In genomic region chr5:80761966-80762365, GRCh38 we compare ENCODE assay signal across 16 cellular contexts.
"Had no signal": no experiment of that assay in that cellular context is flagged by ENCODE, and none has a peak within 500 bp of the region (broad histone marks: within the 10 kb centered on the region; RNA-seq: fewer than 3 reads in every experiment).

No MANE protein-coding gene starts in this region.

- H3K9me3 ChIP-seq: ascending aorta, lower lobe of right lung, tibial artery had no signal

- H3K27ac ChIP-seq: ascending aorta, cardiac muscle cell, lower lobe of right lung, parathyroid adenoma, tibial artery had no signal

- H3K79me2 ChIP-seq: parathyroid adenoma had no signal

- H3K36me3 Mint-ChIP-seq: WTC11 had no signal

- H3K4me3 Mint-ChIP-seq: activated naive CD8-positive, alpha-beta T cell treated with anti-CD3 and anti-CD28 coated beads, Interleukin-2, amount 10 ng/mL, durations not matched to agents 7 days and 5 days; mesothelial cell of epicardium; T-helper 1 cell treated with Interleukin-12 subunit alpha and Interleukin-12 subunit beta and Interleukin-4 antibody, amounts not matched to agents 30 μg/mL and 1 μg/mL, for 36 hours; WTC11 had no signal

- H3K27me3 ChIP-seq: ascending aorta, cardiac muscle cell, tibial artery had no signal

- ATAC-seq: left cardiac atrium, SK-N-SH treated with all-trans-retinoic acid at 6 μM for 48 hours had no signal

- H3K27ac Mint-ChIP-seq: activated naive CD8-positive, alpha-beta T cell treated with anti-CD3 and anti-CD28 coated beads, Interleukin-2, amount 10 ng/mL, durations not matched to agents 7 days and 5 days; mesothelial cell of epicardium; T-helper 1 cell treated with Interleukin-12 subunit alpha and Interleukin-12 subunit beta and Interleukin-4 antibody, amounts not matched to agents 30 μg/mL and 1 μg/mL, for 36 hours; WTC11 had no signal

- H3K27me3 Mint-ChIP-seq: activated naive CD8-positive, alpha-beta T cell treated with anti-CD3 and anti-CD28 coated beads, Interleukin-2, amount 10 ng/mL, durations not matched to agents 7 days and 5 days had no signal

- H2AFZ ChIP-seq: parathyroid adenoma had no signal

- H3K9ac ChIP-seq: parathyroid adenoma had no signal

- DNase-seq: activated CD4-positive, alpha-beta T cell treated with anti-CD3 and anti-CD28 coated beads, Interleukin-2, amount 50 U/mL, for 1 hour; activated gamma-delta T cell treated with Interleukin-2 at 50 U/mL for 16 hours; activated naive CD8-positive, alpha-beta T cell treated with anti-CD3 and anti-CD28 coated beads, Interleukin-2, amount 10 ng/mL, durations not matched to agents 7 days and 5 days; activated T-cell treated with anti-CD3 and anti-CD28 coated beads, Interleukin-2, amount 50 U/mL, for 1 hour; effector CD4-positive, alpha-beta T cell; hypothalamus; left cardiac atrium; lower lobe of right lung; tibial artery had no signal

- H3K4me1 Mint-ChIP-seq: mesothelial cell of epicardium had no signal

- H3K9me3 Mint-ChIP-seq: WTC11 had no signal

- H3K4me1 ChIP-seq: ascending aorta, lower lobe of right lung, parathyroid adenoma, tibial artery had no signal

- H3K36me3 ChIP-seq: ascending aorta, cardiac muscle cell had no signal

- H3K4me3 ChIP-seq: ascending aorta, cardiac muscle cell, lower lobe of right lung, tibial artery had no signal
